In genomic region chr2:154392256-154392655, GRCh38 we compare ENCODE assay signal across 19 cellular contexts.
DNase-seq lines count a peak whose midpoint lies in the region; ATAC-seq, FAIRE-seq and TF ChIP-seq lines count a peak whose summit lies in the region.
"Had no signal": no experiment of that assay in that cellular context is flagged by ENCODE, and none has a peak within 500 bp of the region (broad histone marks: within the 10 kb centered on the region; RNA-seq: fewer than 3 reads in every experiment).

No MANE protein-coding gene starts in this region.

- no peaks in the 10 kb centered on the region for H3K4me1 Mint-ChIP-seq in endothelial cell (ENCODE audit: unreplicated experiment)
- H3K4me1 Mint-ChIP-seq: endodermal cell, T-helper 17 cell had no signal

- no peaks in the 10 kb centered on the region for H3K27me3 Mint-ChIP-seq in endothelial cell (ENCODE audit: unreplicated experiment)
- H3K27me3 Mint-ChIP-seq: T-helper 17 cell had no signal

- H3K4me3 ChIP-seq in DOHH2 (ENCODE audit: low read length) (peak overlapping the region; percentile 14; the same call in 1 of the 2 replicates), dorsolateral prefrontal cortex (no peak overlapping the region)
- H3K4me3 ChIP-seq: breast epithelium, left ventricle myocardium inferior, sigmoid colon, thoracic aorta had no signal

- peaks cover 27% of the 10 kb centered on the region for H3K9me3 ChIP-seq in DOHH2 (ENCODE audit: control insufficient read depth, insufficient read depth, low read length)
- H3K9me3 ChIP-seq: sigmoid colon, thoracic aorta had no signal

- no peaks in the 10 kb centered on the region for H3K9me2 ChIP-seq in DOHH2 (replicated peaks; ENCODE audit: control insufficient read depth, low read length)

- no peaks in the 10 kb centered on the region for H3K79me2 ChIP-seq in DOHH2 (ENCODE audit: control insufficient read depth, low read length)

- ATAC-seq in GM19351 (IDR thresholded peaks at IDR 0.05; ENCODE audit: unreplicated experiment), result peak; percentile 94
- peak; percentile 78 for ATAC-seq in HG02642 (IDR thresholded peaks at IDR 0.05; ENCODE audit: poor library complexity, unreplicated experiment)
- peak; percentile 95 for ATAC-seq in HG03378 (IDR thresholded peaks at IDR 0.05; ENCODE audit: unreplicated experiment)
- ATAC-seq: Panc1, T-helper 17 cell had no signal

- H3K27ac ChIP-seq in DOHH2 (ENCODE audit: low read depth, low read length) (peak overlapping the region; percentile 31), dorsolateral prefrontal cortex (no peak overlapping the region)
- H3K27ac ChIP-seq: 22Rv1, breast epithelium, left ventricle myocardium inferior, sigmoid colon, thoracic aorta had no signal

- H3K36me3 ChIP-seq in DOHH2 (ENCODE audit: control insufficient read depth, low read length), result peaks cover 2% of the 10 kb centered on the region; the same call in 1 of the 2 replicates
- H3K36me3 ChIP-seq: breast epithelium, left ventricle myocardium inferior, sigmoid colon, thoracic aorta had no signal

- no peak overlapping the region for H3K27ac Mint-ChIP-seq in endothelial cell (ENCODE audit: unreplicated experiment)
- H3K27ac Mint-ChIP-seq: endodermal cell, T-helper 17 cell had no signal

- no peaks in the 10 kb centered on the region for H3K9me3 Mint-ChIP-seq in endothelial cell (ENCODE audit: unreplicated experiment)

- H3K4me1 ChIP-seq in DOHH2 (ENCODE audit: control insufficient read depth, low read length), result peaks cover 17% of the 10 kb centered on the region
- H3K4me1 ChIP-seq: breast epithelium, left ventricle myocardium inferior, sigmoid colon had no signal

- no peak overlapping the region for H3K4me3 Mint-ChIP-seq in endothelial cell (ENCODE audit: unreplicated experiment)
- H3K4me3 Mint-ChIP-seq: endodermal cell, T-helper 17 cell had no signal

- H3K36me3 Mint-ChIP-seq in endothelial cell (ENCODE audit: low read depth, unreplicated experiment), result no peaks in the 10 kb centered on the region

- intact Hi-C loops in dorsolateral prefrontal cortex (cut with DNase I), result no loop called here

- FAIRE-seq in GM12892 (lab: Jason Lieb, UNC), result no peak

- no peak for DNase-seq in dorsolateral prefrontal cortex
- DNase-seq in GM12892 (ENCODE audit: insufficient read length), result no peak
- DNase-seq in endothelial cell (ENCODE audit: low spot score), result no peak
- no peak for DNase-seq in NCI-H146 treated with DMSO at 0.1 percent for 48 hours (lab: John Stamatoyannopoulos, UW; ENCODE audit: unreplicated experiment)
- DNase-seq: activated CD4-positive, alpha-beta T cell treated with anti-CD3 and anti-CD28 coated beads, Interleukin-2, amount 50 U/mL, for 48 hours; activated naive CD4-positive, alpha-beta T cell treated with Interleukin-2 at 50 U/mL for 16 hours; endodermal cell; Karpas-422; left ventricle myocardium inferior; sigmoid colon; T-helper 17 cell had no signal

- H3K4me2 ChIP-seq in DOHH2 (ENCODE audit: low read length), result peak overlapping the region; percentile 25; the same call in 1 of the 2 replicates

- no peak for TF ChIP-seq POLR2A in GM12892 (IDR thresholded peaks at IDR 0.05; ENCODE audit: low read depth, low read length)

- no peaks in the 10 kb centered on the region for H3F3A ChIP-seq in DOHH2 (ENCODE audit: control insufficient read depth, insufficient read depth)

- H4K20me1 ChIP-seq in DOHH2 (ENCODE audit: control insufficient read depth, insufficient read depth, low read depth, low read length), result no peaks in the 10 kb centered on the region

- TF ChIP-seq CTCF in DOHH2 (IDR thresholded peaks at IDR 0.05; ENCODE audit: low read depth, low read length, poor library complexity, severe bottlenecking), result no peak
- TF ChIP-seq CTCF in dorsolateral prefrontal cortex (IDR thresholded peaks at IDR 0.05 in 54 of 56, conservative IDR thresholded peaks at IDR 0.05 in 2 of 56; ENCODE audit: low read depth in 1 of 56, partially characterized antibody in 56 of 56), result no peak
- TF ChIP-seq CTCF in endothelial cell (IDR thresholded peaks at IDR 0.05; ENCODE audit: unreplicated experiment), result no peak

- H3K27me3 ChIP-seq in DOHH2 (ENCODE audit: control insufficient read depth, low read length) (no peaks in the 10 kb centered on the region), dorsolateral prefrontal cortex (no peaks in the 10 kb centered on the region)
- H3K27me3 ChIP-seq: breast epithelium, sigmoid colon had no signal
